In the genomic region with DNA sequence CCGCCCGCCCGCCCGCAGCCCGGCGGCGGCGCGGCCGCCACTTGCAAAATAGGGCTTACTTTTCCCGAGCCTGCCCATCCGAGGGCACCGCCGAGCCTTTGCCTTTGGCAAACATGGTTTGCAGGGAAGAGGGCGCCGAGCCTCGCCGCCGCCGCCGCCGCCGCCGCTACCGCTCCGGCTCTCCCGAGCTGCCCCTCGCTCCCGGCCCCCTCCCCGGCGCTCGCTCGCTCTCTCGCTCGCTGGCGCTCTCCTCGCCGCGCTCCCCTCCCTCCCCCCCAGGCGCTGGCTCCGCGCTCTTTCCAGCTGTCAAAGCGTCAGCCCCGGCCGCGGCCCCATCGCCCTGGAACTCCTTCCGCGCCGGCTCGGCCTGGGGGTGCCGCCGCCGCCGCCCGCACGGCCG, we compare ENCODE assay signal across 8 cellular contexts. TPM values are rescaled to one million over a fixed set of nuclear protein-coding genes. Genes with fewer than 3 reads are reported as not detected.
DNase-seq lines count a peak whose midpoint lies in the region; ATAC-seq and TF ChIP-seq lines count a peak whose summit lies in the region.

No MANE protein-coding gene starts in this region.

- H3K4me3 ChIP-seq in HL-60 (replicated peaks; ENCODE audit: insufficient read depth, low read length) = peak overlapping the region; percentile 59
- peak overlapping the region; percentile 99 for H3K4me3 ChIP-seq in coronary artery
- peak overlapping the region; percentile 29 to 74 for H3K4me3 ChIP-seq in neutrophil (ENCODE audit: low read depth in 1 of 2, low read length in 1 of 2)

- no peaks in the 10 kb centered on the region for H3K9me3 ChIP-seq in neutrophil

- H3K27me3 ChIP-seq in HL-60 (ENCODE audit: insufficient read depth, poor library complexity, severe bottlenecking) (no peaks in the 10 kb centered on the region), neutrophil (peaks cover 24% of the 10 kb centered on the region)

- ATAC-seq in HG03520 (IDR thresholded peaks at IDR 0.05; ENCODE audit: unreplicated experiment) (no peak), HG02970 (IDR thresholded peaks at IDR 0.05; ENCODE audit: low FRiP score, unreplicated experiment) (no peak), GM21528 (IDR thresholded peaks at IDR 0.05; ENCODE audit: low FRiP score, unreplicated experiment) (no peak)

- H3K27ac ChIP-seq in C4-2B (peak overlapping the region; percentile 93), HL-60 (replicated peaks) (no peak overlapping the region), coronary artery (peak overlapping the region; percentile 86 to 95), neutrophil (no peak overlapping the region)

- no peaks in the 10 kb centered on the region for H3K36me3 ChIP-seq in neutrophil

- DNase-seq in HL-60 (ENCODE audit: low read depth in 1 of 2, low spot score in 1 of 2) = peak in 1 of 2 experiments; percentile 6
- no peak for DNase-seq in coronary artery (ENCODE audit: low spot score)
- DNase-seq in mesenteric fat pad (ENCODE audit: low spot score) = no peak

- H3K4me1 ChIP-seq in neutrophil (ENCODE audit: control insufficient read depth in 1 of 2, insufficient read depth in 1 of 2, low read depth in 1 of 2, low read length in 1 of 2) = peaks cover 29 to 31% of the 10 kb centered on the region in 2 experiments

- no peak for TF ChIP-seq CTCF in C4-2B (conservative IDR thresholded peaks at IDR 0.05)
- TF ChIP-seq CTCF in HL-60 (IDR thresholded peaks at IDR 0.05; ENCODE audit: insufficient read depth, low read length) = no peak
- TF ChIP-seq CTCF in coronary artery (IDR thresholded peaks at IDR 0.05) = no peak
- no peak for TF ChIP-seq CTCF in neutrophil (IDR thresholded peaks at IDR 0.05)

RNA-seq across cellular contexts. Expression of a gene that starts 0.3 kb away (rescaled TPM):
- total RNA-seq in mesenteric fat pad = 41.1 TPM

Comparison
In these comparisons a context has a peak if more than half of its experiments do, and no peak if none do; other contexts are left out.
1. H3K27ac ChIP-seq: peak in C4-2B (single experiment) and coronary artery (2 of 2); none in HL-60 (single experiment) and neutrophil (single experiment).
2. Peak in every context shown above with its lines, with median percentiles within 50 percentile points of each other: H3K4me3 ChIP-seq.